Comparison of ENCODE assay signal across 19 cellular contexts in genomic region chr3:10303785-10304184, GRCh38. TPM values are rescaled to one million over a fixed set of nuclear protein-coding genes. Genes with fewer than 3 reads are reported as not detected.
DNase-seq lines count a peak whose midpoint lies in the region; ATAC-seq, FAIRE-seq and TF ChIP-seq lines count a peak whose summit lies in the region.
"Had no signal": no experiment of that assay in that cellular context is flagged by ENCODE, and none has a peak within 500 bp of the region (broad histone marks: within the 10 kb centered on the region; RNA-seq: fewer than 3 reads in every experiment).

No MANE protein-coding gene starts in this region.

- no peaks in the 10 kb centered on the region for H3K9me3 Mint-ChIP-seq in activated naive CD4-positive, alpha-beta T cell treated with anti-CD3 and anti-CD28 coated beads for 36 hours
- no peaks in the 10 kb centered on the region for H3K9me3 Mint-ChIP-seq in activated naive CD4-positive, alpha-beta T cell treated with anti-CD3 and anti-CD28 coated beads, Interleukin-2, amount 10 ng/mL, durations not matched to agents 7 days and 5 days
- H3K9me3 Mint-ChIP-seq in activated CD4-positive, alpha-beta T cell treated with anti-CD3 and anti-CD28 coated beads, Interleukin-2, amount 10 ng/mL, durations not matched to agents 24 days and 14 days = no peaks in the 10 kb centered on the region

- 79% methylated on average over 8 of the region's 8 CpGs for WGBS in K562 (ENCODE audit: insufficient coverage, low coverage, missing lambda C conversion rate)

- no peak overlapping the region for H3K4me2 ChIP-seq in K562 (ENCODE audit: insufficient read depth, low read length)

- H3K27me3 ChIP-seq in K562 (ENCODE audit: control insufficient read depth in 2 of 2, insufficient read depth in 2 of 2, low read length in 2 of 2) (no peaks in the 10 kb centered on the region), BE2C (no peaks in the 10 kb centered on the region), vagina (no peaks in the 10 kb centered on the region)

- H3K79me2 ChIP-seq in K562 (ENCODE audit: control insufficient read depth, insufficient read depth, low read length) = peaks cover 3% of the 10 kb centered on the region; the same call in 1 of the 3 replicates

- intact Hi-C loops in activated naive CD4-positive, alpha-beta T cell treated with anti-CD3 and anti-CD28 coated beads for 36 hours (cut with micrococcal nuclease) = no loop called here
- intact Hi-C loops in K562 (cut with micrococcal nuclease) (no loop called here), vagina (cut with DNase I) (no loop called here)
- intact Hi-C loops in activated CD4-positive, alpha-beta T cell treated with anti-CD3 and anti-CD28 coated beads, Interleukin-2, amount 10 ng/mL, durations not matched to agents 24 days and 14 days (cut with micrococcal nuclease) = no loop called here

- no peak for TF ChIP-seq RAD21 in K562 (CRISPR knock-in tag; conservative IDR thresholded peaks at IDR 0.05 in 1 of 2, IDR thresholded peaks at IDR 0.05 in 1 of 2)

- no TSS peak for BruUV-seq in K562 (replicated peaks; lab: Mats Ljungman, UMichigan)

- TF ChIP-seq CTCF in K562 (IDR thresholded peaks at IDR 0.05 in 2 of 3, conservative IDR thresholded peaks at IDR 0.05 in 1 of 3; ENCODE audit: insufficient read depth in 2 of 3, low read depth in 1 of 3, low read length in 3 of 3) = no peak
- TF ChIP-seq CTCF in BE2C (IDR thresholded peaks at IDR 0.05; ENCODE audit: low read depth, low read length) = no peak
- TF ChIP-seq CTCF in vagina (IDR thresholded peaks at IDR 0.05) = no peak

- POLR2A ChIA-PET in K562 (lab: Yijun Ruan, JAX) = interaction anchor here (0.5 to 6.9 kb wide), 6 partner anchors 9 to 840 kb away, joined by 3 to 49 read pairs (median 27); partner anchors contain the start of genes GHRL and SEC13

- no peak for ATAC-seq in K562

- H3K36me3 ChIP-seq in K562 (ENCODE audit: control insufficient read depth, insufficient read depth, low read length) = peaks cover 96% of the 10 kb centered on the region
- H3K36me3 ChIP-seq in BE2C = peaks cover 15% of the 10 kb centered on the region
- H3K36me3 ChIP-seq in vagina = peaks cover 0 to 82% of the 10 kb centered on the region in 2 donors

- peaks cover 29% of the 10 kb centered on the region for H3K36me3 Mint-ChIP-seq in activated naive CD4-positive, alpha-beta T cell treated with anti-CD3 and anti-CD28 coated beads for 36 hours (ENCODE audit: low read depth)
- peaks cover 71% of the 10 kb centered on the region for H3K36me3 Mint-ChIP-seq in activated naive CD4-positive, alpha-beta T cell treated with anti-CD3 and anti-CD28 coated beads, Interleukin-2, amount 10 ng/mL, durations not matched to agents 7 days and 5 days
- peaks cover 74% of the 10 kb centered on the region for H3K36me3 Mint-ChIP-seq in activated CD4-positive, alpha-beta T cell treated with anti-CD3 and anti-CD28 coated beads, Interleukin-2, amount 10 ng/mL, durations not matched to agents 24 days and 14 days (ENCODE audit: low read depth)

- H3K9me3 ChIP-seq in K562 (replicated peaks; ENCODE audit: control insufficient read depth, insufficient read depth, low read depth, low read length) (no peaks in the 10 kb centered on the region), BE2C (no peaks in the 10 kb centered on the region), vagina (no peaks in the 10 kb centered on the region)

- no peak for DNase-seq in activated naive CD4-positive, alpha-beta T cell treated with anti-CD3 and anti-CD28 coated beads for 36 hours
- no peak for DNase-seq in activated naive CD4-positive, alpha-beta T cell treated with anti-CD3 and anti-CD28 coated beads, Interleukin-2, amount 10 ng/mL, durations not matched to agents 7 days and 5 days
- DNase-seq in K562 (ENCODE audit: extremely low read depth in 1 of 4, low spot score in 3 of 4) (no peak), mesenteric fat pad (ENCODE audit: low spot score) (peak; percentile 35), BE2C (no peak), vagina (ENCODE audit: extremely low spot score in 2 of 2) (no peak)
- no peak for DNase-seq in activated CD4-positive, alpha-beta T cell treated with anti-CD3 and anti-CD28 coated beads, Interleukin-2, amount 10 ng/mL, durations not matched to agents 24 days and 14 days
- DNase-seq: C1 segment of cervical spinal cord, NCI-H1417 treated with DMSO at 0.1 percent for 48 hours, NCI-H187 treated with DMSO at 0.1 percent for 48 hours, NCI-H2227 treated with DMSO at 0.1 percent for 48 hours, NCI-H524, NCI-H82, OCI-M1, SHP77 had no signal

- H2AFZ ChIP-seq in K562 (ENCODE audit: low read depth, low read length) = no peak overlapping the region

- H4K20me1 ChIP-seq in K562 (replicated peaks; ENCODE audit: control insufficient read depth, insufficient read depth, low read length) = no peaks in the 10 kb centered on the region; the same call in none of the 2 replicates

- H3K9ac ChIP-seq in K562 (ENCODE audit: insufficient read depth in 1 of 2, low read depth in 2 of 2, low read length in 2 of 2) = no peak overlapping the region

- no peaks in the 10 kb centered on the region for H3K27me3 Mint-ChIP-seq in activated naive CD4-positive, alpha-beta T cell treated with anti-CD3 and anti-CD28 coated beads for 36 hours (ENCODE audit: low read depth)
- no peaks in the 10 kb centered on the region for H3K27me3 Mint-ChIP-seq in activated naive CD4-positive, alpha-beta T cell treated with anti-CD3 and anti-CD28 coated beads, Interleukin-2, amount 10 ng/mL, durations not matched to agents 7 days and 5 days
- H3K27me3 Mint-ChIP-seq in activated CD4-positive, alpha-beta T cell treated with anti-CD3 and anti-CD28 coated beads, Interleukin-2, amount 10 ng/mL, durations not matched to agents 24 days and 14 days = no peaks in the 10 kb centered on the region

- H3K27ac Mint-ChIP-seq in activated naive CD4-positive, alpha-beta T cell treated with anti-CD3 and anti-CD28 coated beads for 36 hours = peak overlapping the region; percentile 3
- no peak overlapping the region for H3K27ac Mint-ChIP-seq in activated naive CD4-positive, alpha-beta T cell treated with anti-CD3 and anti-CD28 coated beads, Interleukin-2, amount 10 ng/mL, durations not matched to agents 7 days and 5 days
- H3K27ac Mint-ChIP-seq in activated CD4-positive, alpha-beta T cell treated with anti-CD3 and anti-CD28 coated beads, Interleukin-2, amount 10 ng/mL, durations not matched to agents 24 days and 14 days = no peak overlapping the region

- no peak for TF ChIP-seq EP300 in K562 (IDR thresholded peaks at IDR 0.05; ENCODE audit: low read length)

- H3K4me3 Mint-ChIP-seq in activated naive CD4-positive, alpha-beta T cell treated with anti-CD3 and anti-CD28 coated beads for 36 hours = no peak overlapping the region
- H3K4me3 Mint-ChIP-seq in activated naive CD4-positive, alpha-beta T cell treated with anti-CD3 and anti-CD28 coated beads, Interleukin-2, amount 10 ng/mL, durations not matched to agents 7 days and 5 days = no peak overlapping the region
- no peak overlapping the region for H3K4me3 Mint-ChIP-seq in activated CD4-positive, alpha-beta T cell treated with anti-CD3 and anti-CD28 coated beads, Interleukin-2, amount 10 ng/mL, durations not matched to agents 24 days and 14 days

- H3K27ac ChIP-seq in K562 (ENCODE audit: extremely low read depth, low read depth, low read length) = no peak overlapping the region
- H3K27ac ChIP-seq in vagina = no peak overlapping the region

- TF ChIP-seq POLR2A in K562 (conservative IDR thresholded peaks at IDR 0.05) (0 out of 2 replicates have a peak, but pooled peaks have one; percentile 16), vagina (IDR thresholded peaks at IDR 0.05) (no peak)

- H3K4me3 ChIP-seq in K562 = no peak overlapping the region
- no peak overlapping the region for H3K4me3 ChIP-seq in BE2C (ENCODE audit: low read depth, low read length)
- no peak overlapping the region for H3K4me3 ChIP-seq in vagina

- H3K9me1 ChIP-seq in K562 (ENCODE audit: control insufficient read depth, insufficient read depth, low read length) = no peaks in the 10 kb centered on the region

- no peak for FAIRE-seq in K562 (lab: Jason Lieb, UNC)
- FAIRE-seq: D721Med had no signal

- no peaks in the 10 kb centered on the region; a peak in 1 of 5 replicates for H3K4me1 ChIP-seq in K562 (replicated peaks in 1 of 2; ENCODE audit: control insufficient read depth in 2 of 2, insufficient read depth in 2 of 2, low read length in 2 of 2)
- H3K4me1 ChIP-seq in BE2C = no peaks in the 10 kb centered on the region
- H3K4me1 ChIP-seq in vagina = no peaks in the 10 kb centered on the region

- CTCF ChIA-PET in activated naive CD4-positive, alpha-beta T cell treated with anti-CD3 and anti-CD28 coated beads for 36 hours (lab: Charles Lee) = interaction anchor here (0.9 kb wide), 1 partner anchor 18 kb away, joined by 3 read pairs; no protein-coding TSS in a partner anchor
- CTCF ChIA-PET in activated naive CD4-positive, alpha-beta T cell treated with anti-CD3 and anti-CD28 coated beads, Interleukin-2, amount 10 ng/mL, durations not matched to agents 7 days and 5 days (lab: Charles Lee) = no interaction called here
- CTCF ChIA-PET in K562 (lab: Yijun Ruan, JAX; ENCODE audit: low intra/inter-chr PET ratio) = no interaction called here

- H3K4me1 Mint-ChIP-seq in activated naive CD4-positive, alpha-beta T cell treated with anti-CD3 and anti-CD28 coated beads for 36 hours (ENCODE audit: low read depth) = peaks cover 11% of the 10 kb centered on the region
- H3K4me1 Mint-ChIP-seq in activated naive CD4-positive, alpha-beta T cell treated with anti-CD3 and anti-CD28 coated beads, Interleukin-2, amount 10 ng/mL, durations not matched to agents 7 days and 5 days = peaks cover 12% of the 10 kb centered on the region
- H3K4me1 Mint-ChIP-seq in activated CD4-positive, alpha-beta T cell treated with anti-CD3 and anti-CD28 coated beads, Interleukin-2, amount 10 ng/mL, durations not matched to agents 24 days and 14 days = peaks cover 11% of the 10 kb centered on the region

- in situ Hi-C loops in K562 (cut with MboI) = loop anchor here (25.0 kb wide), 1 partner anchor 791 kb away; no protein-coding TSS in a partner anchor

RNA-seq across cellular contexts. Expression of gene GHRL, which starts 11.0 kb away (rescaled TPM):
- total RNA-seq in activated naive CD4-positive, alpha-beta T cell treated with anti-CD3 and anti-CD28 coated beads for 36 hours = not detected
- total RNA-seq in K562 (2011; cell fraction: chromatin; rRNA removed; ENCODE audit: low replicate concordance) = 1.2 and 1.5 TPM in 2 replicates
- total RNA-seq in K562 (2011; cell fraction: nucleolus; rRNA removed) = 0.83 and 1.1 TPM in 2 replicates
- total RNA-seq in K562 (2011; cell fraction: nucleoplasm; rRNA removed) = 0.84 and 1.6 TPM in 2 replicates
- total RNA-seq in K562 (2014; rRNA removed) (0.45 TPM in 1 of 2 replicates, not detected in the other), K562 (2014; rRNA removed; fragmentation: Illumina TruSeq; extraction: Trizol) (not detected in 2 replicates), K562 (2015; rRNA removed; fragmentation: Illumina TruSeq; extraction: Trizol) (0.60 TPM in 1 of 2 replicates, not detected in the other), K562 (2021) (0.29 and 0.34 TPM in 2 replicates), mesenteric fat pad (2.1 TPM), vagina (not detected)
- polyA plus RNA-seq in K562 (2011; rRNA removed) (0.08 and 0.09 TPM in 2 replicates), K562 (2014; fragmentation: Illumina TruSeq; extraction: Trizol) (0.15 TPM in 1 of 2 replicates, not detected in the other), K562 (2014; fragmentation: Nextera tagmentation; extraction: Ambion mirVana) (not detected), K562 (2014; rRNA removed) (0.16 and 0.19 TPM in 2 replicates)
- 0.06 TPM in 1 of 2 replicates, not detected in the other for polyA plus RNA-seq in K562 (2011; cell fraction: cytosol; rRNA removed)
- polyA plus RNA-seq in K562 (2011; cell fraction: nucleus; rRNA removed) = 0.35 and 0.75 TPM in 2 replicates
- 0.51 and 0.53 TPM in 2 replicates for polyA plus RNA-seq in K562 (2012)
- polyA minus RNA-seq in K562 (2011; rRNA and poly(A)+ RNA removed) = 0.21 TPM in 1 of 2 replicates, not detected in the other
- polyA minus RNA-seq in K562 (2011; cell fraction: cytosol; rRNA and poly(A)+ RNA removed) = not detected in 2 replicates
- polyA minus RNA-seq in K562 (2011; cell fraction: nucleus; rRNA and poly(A)+ RNA removed) = 0.22 TPM in 1 of 2 replicates, not detected in the other
- not detected for polyA plus RNA-seq in BE2C (2012; ENCODE audit: insufficient read depth, insufficient read length, low read depth)
- 0.43 and 1.3 TPM in 2 replicates for total RNA-seq in activated CD4-positive, alpha-beta T cell treated with anti-CD3 and anti-CD28 coated beads, Interleukin-2, amount 10 ng/mL, durations not matched to agents 24 days and 14 days
- total RNA-seq: H4, M059J, RPMI7951 had no signal

RNA-seq across cellular contexts. Expression of gene SEC13, which starts 17.1 kb away (rescaled TPM):
- 100 to 1,000 TPM in 1 of 2 experiments, 10 to 100 TPM in 1; 98.1 to 100 TPM for total RNA-seq in activated naive CD4-positive, alpha-beta T cell treated with anti-CD3 and anti-CD28 coated beads for 36 hours
- 285 and 425 TPM in 2 replicates for total RNA-seq in K562 (2011; cell fraction: chromatin; rRNA removed; ENCODE audit: low replicate concordance)
- total RNA-seq in K562 (2011; cell fraction: nucleolus; rRNA removed) = 250 and 265 TPM in 2 replicates
- 278 and 337 TPM in 2 replicates for total RNA-seq in K562 (2011; cell fraction: nucleoplasm; rRNA removed)
- total RNA-seq in K562 (2014; rRNA removed) (256 and 318 TPM in 2 replicates), K562 (2014; rRNA removed; fragmentation: Illumina TruSeq; extraction: Trizol) (124 and 145 TPM in 2 replicates), K562 (2015; rRNA removed; fragmentation: Illumina TruSeq; extraction: Trizol) (192 and 196 TPM in 2 replicates), K562 (2021) (199 and 209 TPM in 2 replicates), mesenteric fat pad (98.5 TPM), vagina (66.5 TPM)
- polyA plus RNA-seq in K562 (2011; rRNA removed) (199 and 308 TPM in 2 replicates), K562 (2014; fragmentation: Illumina TruSeq; extraction: Trizol) (274 and 284 TPM in 2 replicates), K562 (2014; fragmentation: Nextera tagmentation; extraction: Ambion mirVana) (100 to 1,000 TPM in 1 of 2 experiments, 10 to 100 TPM in 1; 71.5 to 116 TPM), K562 (2014; rRNA removed) (152 and 181 TPM in 2 replicates)
- polyA plus RNA-seq in K562 (2011; cell fraction: cytosol; rRNA removed) = 331 and 334 TPM in 2 replicates
- polyA plus RNA-seq in K562 (2011; cell fraction: nucleus; rRNA removed) = 250 and 306 TPM in 2 replicates
- polyA plus RNA-seq in K562 (2012) = 186 and 201 TPM in 2 replicates
- polyA minus RNA-seq in K562 (2011; rRNA and poly(A)+ RNA removed) = 268 and 286 TPM in 2 replicates
- polyA minus RNA-seq in K562 (2011; cell fraction: cytosol; rRNA and poly(A)+ RNA removed) = 204 and 250 TPM in 2 replicates
- polyA minus RNA-seq in K562 (2011; cell fraction: nucleus; rRNA and poly(A)+ RNA removed) = 102 and 172 TPM in 2 replicates
- polyA plus RNA-seq in BE2C (2012; ENCODE audit: insufficient read depth, insufficient read length, low read depth) = 238 TPM
- total RNA-seq in activated CD4-positive, alpha-beta T cell treated with anti-CD3 and anti-CD28 coated beads, Interleukin-2, amount 10 ng/mL, durations not matched to agents 24 days and 14 days = 128 and 131 TPM in 2 replicates

RNA-seq across cellular contexts. Expression of gene TATDN2, which starts 55.5 kb away (rescaled TPM):
- 10 to 100 TPM; 25.8 to 28.1 TPM for total RNA-seq in activated naive CD4-positive, alpha-beta T cell treated with anti-CD3 and anti-CD28 coated beads for 36 hours
- total RNA-seq in K562 (2011; cell fraction: chromatin; rRNA removed; ENCODE audit: low replicate concordance) = 72.5 and 115 TPM in 2 replicates
- total RNA-seq in K562 (2011; cell fraction: nucleolus; rRNA removed) = 71.2 and 76.0 TPM in 2 replicates
- 73.4 and 78.1 TPM in 2 replicates for total RNA-seq in K562 (2011; cell fraction: nucleoplasm; rRNA removed)
- 10.9 and 14.7 TPM in 2 replicates for total RNA-seq in K562 (2014; rRNA removed)
- total RNA-seq in K562 (2014; rRNA removed; fragmentation: Illumina TruSeq; extraction: Trizol) = 25.0 and 25.8 TPM in 2 replicates
- total RNA-seq in K562 (2015; rRNA removed; fragmentation: Illumina TruSeq; extraction: Trizol) = 29.0 and 30.3 TPM in 2 replicates
- total RNA-seq in K562 (2021) = 38.8 and 44.7 TPM in 2 replicates
- 20.8 and 27.2 TPM in 2 replicates for polyA plus RNA-seq in K562 (2011; rRNA removed)
- 20.7 and 21.3 TPM in 2 replicates for polyA plus RNA-seq in K562 (2011; cell fraction: cytosol; rRNA removed)
- polyA plus RNA-seq in K562 (2011; cell fraction: nucleus; rRNA removed) = 33.0 and 34.2 TPM in 2 replicates
- polyA plus RNA-seq in K562 (2012) = 25.7 and 36.1 TPM in 2 replicates
- 34.9 and 36.6 TPM in 2 replicates for polyA plus RNA-seq in K562 (2014; fragmentation: Illumina TruSeq; extraction: Trizol)
- polyA plus RNA-seq in K562 (2014; fragmentation: Nextera tagmentation; extraction: Ambion mirVana) = 1 to 10 TPM; 5.2 to 7.9 TPM
- 23.7 and 28.0 TPM in 2 replicates for polyA plus RNA-seq in K562 (2014; rRNA removed)
- polyA minus RNA-seq in K562 (2011; rRNA and poly(A)+ RNA removed) = 27.0 and 40.2 TPM in 2 replicates
- polyA minus RNA-seq in K562 (2011; cell fraction: cytosol; rRNA and poly(A)+ RNA removed) = 13.5 and 22.0 TPM in 2 replicates
- polyA minus RNA-seq in K562 (2011; cell fraction: nucleus; rRNA and poly(A)+ RNA removed) = 27.6 and 34.4 TPM in 2 replicates
- 34.7 TPM for total RNA-seq in mesenteric fat pad
- polyA plus RNA-seq in BE2C (2012; ENCODE audit: insufficient read depth, insufficient read length, low read depth) = 15.8 TPM
- total RNA-seq in vagina = 34.4 TPM
- total RNA-seq in activated CD4-positive, alpha-beta T cell treated with anti-CD3 and anti-CD28 coated beads, Interleukin-2, amount 10 ng/mL, durations not matched to agents 24 days and 14 days = 70.9 and 74.4 TPM in 2 replicates
